ENCODE assay signal across 22 cellular contexts in genomic region chr10:68877482-68877881, GRCh38. TPM values are rescaled to one million over a fixed set of nuclear protein-coding genes. Genes with fewer than 3 reads are reported as not detected.
"Had no signal": no experiment of that assay in that cellular context is flagged by ENCODE, and none has a peak within 500 bp of the region (broad histone marks: within the 10 kb centered on the region; RNA-seq: fewer than 3 reads in every experiment).

No MANE protein-coding gene starts in this region.

- H3K36me3 Mint-ChIP-seq: natural killer cell; stimulated activated effector memory CD8-positive, alpha-beta T cell treated with anti-CD3 and anti-CD28 coated beads, Interleukin-12 subunit alpha, Interleukin-12 subunit beta, amount 100 ng/mL, for 72 hours had no signal

- H3K9me3 ChIP-seq: gastrocnemius medialis, lower lobe of right lung, prostate gland, stomach, upper lobe of left lung had no signal

- H3K4me1 Mint-ChIP-seq: activated CD4-positive, alpha-beta T cell treated with anti-CD3 and anti-CD28 coated beads, Interleukin-2, amount 10 ng/mL, durations not matched to agents 7 days and 5 days; natural killer cell; stimulated activated effector memory CD8-positive, alpha-beta T cell treated with anti-CD3 and anti-CD28 coated beads, Interleukin-12 subunit alpha, Interleukin-12 subunit beta, amount 100 ng/mL, for 72 hours had no signal

- H3K27ac Mint-ChIP-seq: activated CD4-positive, alpha-beta T cell treated with anti-CD3 and anti-CD28 coated beads, Interleukin-2, amount 10 ng/mL, durations not matched to agents 7 days and 5 days; natural killer cell; stimulated activated effector memory CD8-positive, alpha-beta T cell treated with anti-CD3 and anti-CD28 coated beads, Interleukin-12 subunit alpha, Interleukin-12 subunit beta, amount 100 ng/mL, for 72 hours had no signal

- ATAC-seq: activated CD4-positive, CD25-positive, alpha-beta regulatory T cell treated with anti-CD3 and anti-CD28 coated beads, Interleukin-2, amount 50 U/mL, for 24 hours; esophagus mucosa; gastrocnemius medialis; lower lobe of right lung; natural killer cell; right cardiac atrium; stimulated activated effector memory CD8-positive, alpha-beta T cell treated with anti-CD3 and anti-CD28 coated beads, Interleukin-12 subunit alpha, Interleukin-12 subunit beta, amount 100 ng/mL, for 72 hours had no signal

- H3K27ac ChIP-seq: coronary artery, gastrocnemius medialis, lower lobe of right lung, prostate gland, skin epidermis, upper lobe of left lung had no signal

- H3K4me1 ChIP-seq: gastrocnemius medialis, lower lobe of right lung, upper lobe of left lung had no signal

- H3K36me3 ChIP-seq: gastrocnemius medialis, lower lobe of right lung, prostate gland, stomach, upper lobe of left lung had no signal

- H3K4me3 ChIP-seq: coronary artery, gastrocnemius medialis, lower lobe of right lung, prostate gland, skin epidermis, stomach, upper lobe of left lung had no signal

- H3K9me3 Mint-ChIP-seq: activated CD4-positive, alpha-beta T cell treated with anti-CD3 and anti-CD28 coated beads, Interleukin-2, amount 10 ng/mL, durations not matched to agents 7 days and 5 days; natural killer cell; stimulated activated effector memory CD8-positive, alpha-beta T cell treated with anti-CD3 and anti-CD28 coated beads, Interleukin-12 subunit alpha, Interleukin-12 subunit beta, amount 100 ng/mL, for 72 hours had no signal

- DNase-seq: activated CD4-positive, alpha-beta T cell treated with anti-CD3 and anti-CD28 coated beads, Interleukin-2, amount 10 ng/mL, durations not matched to agents 7 days and 5 days; activated CD8-positive, alpha-beta memory T cell treated with anti-CD3 and anti-CD28 coated beads, Interleukin-2, amount 50 U/mL, for 48 hours; activated effector memory CD4-positive, alpha-beta T cell treated with anti-CD3 and anti-CD28 coated beads, Interleukin-2, amount 50 U/mL, for 16 hours; activated naive CD4-positive, alpha-beta T cell treated with anti-CD3 and anti-CD28 coated beads, Interleukin-2, amount 50 U/mL, for 16 hours; activated T-cell treated with anti-CD3 and anti-CD28 coated beads, Interleukin-2, amount 50 U/mL, for 48 hours; aorta; effector CD4-positive, alpha-beta T cell; gastrocnemius medialis; left colon; lower lobe of right lung; natural killer cell; right cardiac atrium; stimulated activated CD4-positive, alpha-beta T cell treated with anti-CD3 and anti-CD28 coated beads, Interleukin-4, amount 100 ng/mL, for 24 hours; stomach; T1000; upper lobe of left lung had no signal

- H3K4me3 Mint-ChIP-seq: activated CD4-positive, alpha-beta T cell treated with anti-CD3 and anti-CD28 coated beads, Interleukin-2, amount 10 ng/mL, durations not matched to agents 7 days and 5 days; natural killer cell; stimulated activated effector memory CD8-positive, alpha-beta T cell treated with anti-CD3 and anti-CD28 coated beads, Interleukin-12 subunit alpha, Interleukin-12 subunit beta, amount 100 ng/mL, for 72 hours had no signal

- H3K27me3 ChIP-seq: gastrocnemius medialis, stomach, upper lobe of left lung had no signal

RNA-seq across cellular contexts. Expression of gene STOX1, which starts 50.2 kb away (rescaled TPM):
- polyA plus RNA-seq: aorta had no signal
